Comparison of ENCODE assay signal across 28 cellular contexts in genomic region chr22:32023251-32023827, GRCh38. TPM values are rescaled to one million over a fixed set of nuclear protein-coding genes. Genes with fewer than 3 reads are reported as not detected.
A peak's percentile ranks its signal among the peaks of the same experiment; 100 is the strongest.
DNase-seq lines count a peak whose midpoint lies in the region; ATAC-seq, FAIRE-seq and TF ChIP-seq lines count a peak whose summit lies in the region.
"Had no signal": no experiment of that assay in that cellular context is flagged by ENCODE, and none has a peak within 500 bp of the region (broad histone marks: within the 10 kb centered on the region; RNA-seq: fewer than 3 reads in every experiment).

No MANE protein-coding gene starts in this region.

- DNase-seq in MCF 10A (ENCODE audit: unreplicated experiment) (peak; percentile 15), breast epithelium (ENCODE audit: low spot score in 2 of 2) (no peak), bronchial epithelial cell (ENCODE audit: low read depth) (peak; percentile 80), left colon (no peak), spleen (no peak), NK-92 (lab: John Stamatoyannopoulos, UW; ENCODE audit: unreplicated experiment) (no peak), NCI-H1105 (lab: John Stamatoyannopoulos, UW) (no peak)
- DNase-seq: BE2C; CD8-positive, alpha-beta memory T cell; DMS 273 treated with DMSO at 0.1 percent for 48 hours; DMS79; EL; GDM1; GM23248; H7; KG1; NCI-H1092; NCI-H146; NCI-H1930; NCI-H2107; NCI-H524; NCI-H748 treated with DMSO at 0.1 percent for 48 hours; NK-92 treated with Interleukin-12 subunit alpha and Interleukin-12 subunit beta, amount 100 ng/mL, for 24 hours; SIG-M5 had no signal

- H3K27ac ChIP-seq in breast epithelium = no peak overlapping the region
- no peak overlapping the region for H3K27ac ChIP-seq in spleen
- H3K27ac ChIP-seq: 22Rv1, GM23248, SK-N-MC had no signal

- H3K9me3 ChIP-seq in breast epithelium (no peaks in the 10 kb centered on the region), spleen (no peaks in the 10 kb centered on the region)
- H3K9me3 ChIP-seq: BE2C had no signal

- H3K4me1 Mint-ChIP-seq in MCF 10A (ENCODE audit: insufficient read depth, unreplicated experiment) = peaks cover 18% of the 10 kb centered on the region
- H3K4me1 Mint-ChIP-seq: CD14-positive monocyte; CD8-positive, alpha-beta memory T cell had no signal

- no peak overlapping the region for H3K27ac Mint-ChIP-seq in MCF 10A (ENCODE audit: low read depth, unreplicated experiment)
- H3K27ac Mint-ChIP-seq: CD14-positive monocyte; CD8-positive, alpha-beta memory T cell had no signal

- H3K4me3 Mint-ChIP-seq in MCF 10A (ENCODE audit: unreplicated experiment) = no peak overlapping the region
- H3K4me3 Mint-ChIP-seq: CD8-positive, alpha-beta memory T cell had no signal

- CTCF ChIA-PET in MCF 10A (lab: Yijun Ruan, JAX) = interaction anchor here (0.9 kb wide), 1 partner anchor 14 kb away, joined by 3 read pairs; no protein-coding TSS in a partner anchor

- H3K9me3 Mint-ChIP-seq in MCF 10A (ENCODE audit: unreplicated experiment) = no peaks in the 10 kb centered on the region

- H3K36me3 Mint-ChIP-seq in MCF 10A (ENCODE audit: insufficient read depth, unreplicated experiment) = no peaks in the 10 kb centered on the region
- H3K36me3 Mint-ChIP-seq: CD14-positive monocyte; CD8-positive, alpha-beta memory T cell had no signal

- intact Hi-C loops in MCF 10A (cut with micrococcal nuclease) = no loop called here
- intact Hi-C loops in breast epithelium (cut with DNase I; ENCODE audit: low total_unique reads) = no loop called here
- intact Hi-C loops in left colon (cut with DNase I, micrococcal nuclease) = no loop called here
- intact Hi-C loops in spleen (cut with DNase I; ENCODE audit: low total_unique reads) = no loop called here

- H3K4me3 ChIP-seq in breast epithelium = no peak overlapping the region
- no peak overlapping the region for H3K4me3 ChIP-seq in bronchial epithelial cell (ENCODE audit: low read depth, low read length)
- no peak overlapping the region for H3K4me3 ChIP-seq in spleen
- H3K4me3 ChIP-seq: GM12878, GM23248, SK-N-MC had no signal

- BruUV-seq in MCF 10A (replicated peaks; lab: Mats Ljungman, UMichigan) = no TSS peak

- H3K36me3 ChIP-seq in breast epithelium (no peaks in the 10 kb centered on the region), bronchial epithelial cell (ENCODE audit: control insufficient read depth, insufficient read depth, low read length) (no peaks in the 10 kb centered on the region), spleen (no peaks in the 10 kb centered on the region)
- H3K36me3 ChIP-seq: BE2C had no signal

- ATAC-seq in left colon = peak; percentile 72
- ATAC-seq: GM12878 had no signal

- H3K4me1 ChIP-seq in breast epithelium = no peaks in the 10 kb centered on the region
- H3K4me1 ChIP-seq in spleen = no peaks in the 10 kb centered on the region
- H3K4me1 ChIP-seq: BE2C had no signal

- TF ChIP-seq POLR2A in breast epithelium (IDR thresholded peaks at IDR 0.05) (no peak), spleen (IDR thresholded peaks at IDR 0.05) (no peak)

- no peak for FAIRE-seq in bronchial epithelial cell (lab: Jason Lieb, UNC)
- FAIRE-seq: GM12878 had no signal

- TF ChIP-seq CTCF in MCF 10A (IDR thresholded peaks at IDR 0.05; ENCODE audit: unreplicated experiment) = no peak
- TF ChIP-seq CTCF in breast epithelium (IDR thresholded peaks at IDR 0.05) = no peak
- TF ChIP-seq CTCF in bronchial epithelial cell (IDR thresholded peaks at IDR 0.05; ENCODE audit: insufficient read depth, low read length, severe bottlenecking) = no peak
- TF ChIP-seq CTCF in spleen (IDR thresholded peaks at IDR 0.05 in 8 of 11, conservative IDR thresholded peaks at IDR 0.05 in 3 of 11) = no peak

- peaks cover 1% of the 10 kb centered on the region for H3K27me3 Mint-ChIP-seq in MCF 10A (ENCODE audit: insufficient read depth, unreplicated experiment)

- 84 to 91% (median 88%) methylated on average over 2 of the region's 2 CpGs for WGBS in spleen, 5 donors

- POLR2A ChIA-PET in MCF 10A (lab: Yijun Ruan, JAX) = interaction anchor here (0.6 kb wide), 1 partner anchor 442 kb away, joined by 4 read pairs; no protein-coding TSS in a partner anchor

- H3K27me3 ChIP-seq in breast epithelium = no peaks in the 10 kb centered on the region
- H3K27me3 ChIP-seq in bronchial epithelial cell (ENCODE audit: control insufficient read depth, insufficient read depth, low read length) = no peaks in the 10 kb centered on the region
- peaks cover 0 to 14% (median 0%) of the 10 kb centered on the region in 7 donors for H3K27me3 ChIP-seq in spleen (replicated peaks in 1 of 7)
- H3K27me3 ChIP-seq: BE2C had no signal

RNA-seq across cellular contexts. Expression of gene SLC5A1, which starts 19.7 kb away (rescaled TPM):
- total RNA-seq in MCF 10A (2022) = not detected in 2 replicates
- 1 to 10 TPM in 2 of 3 donors, not detected in 1; 1.3 to 5.3 TPM for total RNA-seq in breast epithelium
- 0.26 and 0.90 TPM in 2 replicates for total RNA-seq in bronchial epithelial cell
- 10 to 100 TPM; 48.3 to 53.6 TPM for total RNA-seq in left colon
- 10 to 100 TPM in 3 of 7 donors, 1 to 10 TPM in 3, under 1 TPM in 1; 0.95 to 12.9 (median 7.1) TPM for total RNA-seq in spleen
- under 1 TPM; 0.24 to 0.70 (median 0.54) TPM for polyA plus RNA-seq in spleen
- total RNA-seq: CD8-positive, alpha-beta memory T cell; GM12878; GM23248; H7 had no signal
- polyA plus RNA-seq: CD14-positive monocyte; CD8-positive, alpha-beta memory T cell; GM23248 had no signal

Comparison
In these comparisons a context has a peak if more than half of its experiments do, and no peak if none do; other contexts are left out.
1. DNase-seq: peak in MCF 10A (single experiment) and bronchial epithelial cell (single experiment); none in breast epithelium (0 of 2), left colon (0 of 2), spleen (single experiment), NK-92 (single experiment) and NCI-H1105 (single experiment).